16 cellular contexts compared by ENCODE assay signal in the genomic region with DNA sequence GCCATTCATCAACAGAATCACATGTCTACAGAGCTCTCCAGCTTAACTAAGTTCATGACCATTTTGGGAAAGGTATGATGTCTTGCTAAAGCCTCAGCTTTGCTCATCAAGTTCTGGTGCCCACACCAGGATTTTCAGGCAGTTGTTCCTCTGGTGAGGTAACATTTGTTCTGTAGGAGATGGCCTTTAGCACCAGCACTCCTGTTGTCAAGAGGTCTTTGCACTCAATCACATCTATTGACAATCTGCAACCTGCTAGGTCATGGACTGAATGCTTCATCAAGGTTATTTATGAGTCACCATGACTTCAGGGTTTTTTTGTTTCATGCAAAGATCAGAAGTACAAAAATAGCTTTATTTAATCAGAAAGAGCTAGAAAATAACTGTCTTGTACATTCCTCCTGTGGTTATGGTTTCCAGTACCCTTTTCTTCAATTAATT. TPM values are rescaled to one million over a fixed set of nuclear protein-coding genes. Genes with fewer than 3 reads are reported as not detected.
DNase-seq lines count a peak whose midpoint lies in the region; ATAC-seq, FAIRE-seq and TF ChIP-seq lines count a peak whose summit lies in the region.
"Had no signal": no experiment of that assay in that cellular context is flagged by ENCODE, and none has a peak within 500 bp of the region (broad histone marks: within the 10 kb centered on the region; RNA-seq: fewer than 3 reads in every experiment).

No MANE protein-coding gene starts in this region.

- H3K4me1 ChIP-seq in GM23248 (ENCODE audit: insufficient read depth) (peaks cover 45% of the 10 kb centered on the region), hepatocyte (ENCODE audit: insufficient read depth) (no peaks in the 10 kb centered on the region)

- H3K4me2 ChIP-seq in GM23248 (ENCODE audit: unreplicated experiment) (peak overlapping the region; percentile 1), hepatocyte (no peak overlapping the region)

- H3K27me3 ChIP-seq in GM23248 (replicated peaks; ENCODE audit: insufficient read depth) (no peaks in the 10 kb centered on the region), hepatocyte (no peaks in the 10 kb centered on the region)

- no peak for TF ChIP-seq POLR2A in GM12892 (IDR thresholded peaks at IDR 0.05; ENCODE audit: low read depth, low read length)

- H3K9me3 ChIP-seq in GM23248 (ENCODE audit: low read depth) (no peaks in the 10 kb centered on the region), hepatocyte (ENCODE audit: low read depth) (no peaks in the 10 kb centered on the region)

- peaks cover 34% of the 10 kb centered on the region for H3F3A ChIP-seq in GM23248 (ENCODE audit: insufficient read depth)

- in situ Hi-C loops in GM23248 (cut with MboI) = loop anchor here (10.0 kb wide), 2 partner anchors 125 to 305 kb away; a partner anchor contains a TSS

- H3K36me3 ChIP-seq in GM23248 (ENCODE audit: low read depth) (no peaks in the 10 kb centered on the region), hepatocyte (replicated peaks; ENCODE audit: insufficient read depth, low read depth) (no peaks in the 10 kb centered on the region)

- H3K9me2 ChIP-seq in GM23248 (ENCODE audit: insufficient read depth) (no peaks in the 10 kb centered on the region), hepatocyte (replicated peaks; ENCODE audit: insufficient read depth) (no peaks in the 10 kb centered on the region)

- H3K79me2 ChIP-seq in GM23248 (ENCODE audit: insufficient read depth) (peaks cover 4% of the 10 kb centered on the region; the same call in 1 of the 2 replicates), hepatocyte (no peaks in the 10 kb centered on the region)

- no peak overlapping the region for H2AFZ ChIP-seq in GM23248
- H2AFZ ChIP-seq in hepatocyte = no peak overlapping the region

- no peak for TF ChIP-seq CTCF in hepatocyte (IDR thresholded peaks at IDR 0.05; ENCODE audit: poor library complexity)

- H3K4me3 ChIP-seq in GM23248 (no peak overlapping the region), hepatocyte (no peak overlapping the region)

- H4K20me1 ChIP-seq in GM23248 (ENCODE audit: insufficient read depth) (no peaks in the 10 kb centered on the region), hepatocyte (ENCODE audit: insufficient read depth, poor library complexity, severe bottlenecking) (no peaks in the 10 kb centered on the region)

- H3K27ac ChIP-seq in GM23248 (peak overlapping the region; percentile 64), hepatocyte (no peak overlapping the region)
- H3K27ac ChIP-seq: C4-2B had no signal

- FAIRE-seq in GM12892 (lab: Jason Lieb, UNC) = no peak

- H3K9ac ChIP-seq in GM23248 = no peak overlapping the region

- ATAC-seq in GM18498 (IDR thresholded peaks at IDR 0.05; ENCODE audit: unreplicated experiment) (peak; percentile 59), HG03469 (IDR thresholded peaks at IDR 0.05; ENCODE audit: unreplicated experiment) (peak; percentile 61)
- ATAC-seq: T-helper 17 cell had no signal

- peak; percentile 51 for DNase-seq in GM23248
- peak; percentile 11 for DNase-seq in hepatocyte (ENCODE audit: low spot score)
- DNase-seq in NCI-H1436 treated with DMSO at 0.1 percent for 48 hours (lab: John Stamatoyannopoulos, UW) = no peak
- no peak for DNase-seq in NCI-H226
- DNase-seq in GM12892 (ENCODE audit: insufficient read length) = no peak
- no peak for DNase-seq in NCI-H2081 (lab: John Stamatoyannopoulos, UW)
- DNase-seq: amygdala; endodermal cell; NCI-H82; stimulated activated CD4-positive, alpha-beta T cell treated with anti-CD3 and anti-CD28 coated beads, Interleukin-4, amount 100 ng/mL, for 24 hours; substantia nigra; T-helper 17 cell had no signal

RNA-seq across cellular contexts. Expression of a gene that starts 36.6 kb away (rescaled TPM):
- 0.22 TPM in 1 of 2 replicates, not detected in the other for total RNA-seq in GM23248 (2014; rRNA removed; shearing (Covaris generic))
- polyA plus RNA-seq in GM23248 (2016; fragmentation: Nextera tagmentation; extraction: Ambion mirVana) = 0.31 TPM in 1 of 2 replicates, not detected in the other
- total RNA-seq in hepatocyte = 0.33 and 0.76 TPM in 2 replicates
- 0.25 and 1.5 TPM in 2 replicates for polyA plus RNA-seq in hepatocyte
- not detected for polyA plus RNA-seq in GM12892 (2012; ENCODE audit: missing spikeins)
- total RNA-seq: progenitor cell of endocrine pancreas, T-helper 17 cell had no signal

Comparison
In these comparisons a context has a peak if more than half of its experiments do, and no peak if none do; other contexts are left out.
1. DNase-seq: peak in GM23248 (single experiment) and hepatocyte (single experiment); none in NCI-H1436 treated with DMSO at 0.1 percent for 48 hours (single experiment), NCI-H226 (single experiment), GM12892 (single experiment) and NCI-H2081 (0 of 2).